Comparison of ENCODE assay signal across 21 cellular contexts in the genomic region with DNA sequence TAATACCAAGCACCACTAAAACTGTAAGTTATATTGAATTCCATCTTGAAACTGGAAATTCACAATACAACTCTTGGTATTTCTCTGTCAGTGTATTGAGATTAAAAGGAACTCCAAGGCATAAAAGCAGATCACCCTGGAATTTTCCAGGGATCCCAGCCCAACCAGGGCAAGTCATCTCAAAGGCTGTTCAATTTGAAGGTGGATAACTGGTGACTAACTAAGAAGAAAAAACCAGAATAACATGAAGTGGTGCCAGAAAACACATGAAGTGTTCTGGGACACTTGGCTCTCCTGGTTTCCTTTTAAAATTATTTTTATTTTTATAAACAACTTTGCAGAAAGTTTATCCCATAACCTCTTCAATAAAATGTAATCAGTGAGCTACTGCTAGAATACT. TPM values are rescaled to one million over a fixed set of nuclear protein-coding genes. Genes with fewer than 3 reads are reported as not detected.
DNase-seq lines count a peak whose midpoint lies in the region; FAIRE-seq and TF ChIP-seq lines count a peak whose summit lies in the region.
"Had no signal": no experiment of that assay in that cellular context is flagged by ENCODE, and none has a peak within 500 bp of the region (broad histone marks: within the 10 kb centered on the region; RNA-seq: fewer than 3 reads in every experiment).

No MANE protein-coding gene starts in this region.

- no peaks in the 10 kb centered on the region for H3K27me3 ChIP-seq in suprapubic skin
- H3K27me3 ChIP-seq: pancreas, sigmoid colon, upper lobe of left lung had no signal

- POLR2A ChIA-PET in HEK293T (lab: Yijun Ruan, JAX): no interaction called here

- DNase-seq in HT1080 (ENCODE audit: low read depth) (peak; percentile 37), astrocyte of the cerebellum (ENCODE audit: low read depth) (peak; percentile 48), fibroblast of mammary gland (ENCODE audit: low read depth) (peak; percentile 74), suprapubic skin (ENCODE audit: low spot score in 2 of 2) (no peak), HEK293T (ENCODE audit: extremely low spot score) (no peak), HPDE6-E6E7 (ENCODE audit: extremely low spot score) (no peak), HTR-8/SVneo (ENCODE audit: insufficient read length, low spot score) (no peak), NCI-H1105 treated with DMSO at 0.1 percent for 48 hours (lab: John Stamatoyannopoulos, UW) (no peak)
- DNase-seq: activated CD4-positive, alpha-beta T cell treated with anti-CD3 and anti-CD28 coated beads, Interleukin-2, amount 10 ng/mL, durations not matched to agents 24 days and 14 days; activated naive CD8-positive, alpha-beta T cell treated with anti-CD3 and anti-CD28 coated beads for 36 hours; COR-L47; EL; natural killer cell; NCI-H1694; NCI-H2171 treated with DMSO at 0.1 percent for 48 hours; pancreas; sigmoid colon; stimulated activated CD4-positive, alpha-beta T cell treated with anti-CD3 and anti-CD28 coated beads, Interleukin-2, amount 100 ng/mL, for 24 hours; stimulated activated naive CD4-positive, alpha-beta T cell; T-cell; upper lobe of left lung had no signal

- H3K4me3 ChIP-seq in astrocyte of the cerebellum (ENCODE audit: low read depth, low read length) (no peak overlapping the region), fibroblast of mammary gland (ENCODE audit: control insufficient read depth, low read depth, low read length) (no peak overlapping the region), suprapubic skin (no peak overlapping the region)
- H3K4me3 ChIP-seq: pancreas, sigmoid colon, upper lobe of left lung had no signal

- no peaks in the 10 kb centered on the region for H3K9me3 ChIP-seq in suprapubic skin
- H3K9me3 ChIP-seq: pancreas, sigmoid colon, upper lobe of left lung had no signal

- CTCF ChIA-PET in HEK293T (lab: Yijun Ruan, JAX): no interaction called here

- FAIRE-seq in HTR-8/SVneo (lab: Jason Lieb, UNC): no peak
- FAIRE-seq: pancreas had no signal

- H3K36me3 ChIP-seq in suprapubic skin: no peaks in the 10 kb centered on the region
- H3K36me3 ChIP-seq: pancreas, sigmoid colon, upper lobe of left lung had no signal

- H3K4me1 ChIP-seq in suprapubic skin: peaks cover 23% of the 10 kb centered on the region
- H3K4me1 ChIP-seq: pancreas, sigmoid colon had no signal

- peak overlapping the region; percentile 63 for H3K27ac ChIP-seq in suprapubic skin
- H3K27ac ChIP-seq: pancreas, sigmoid colon, upper lobe of left lung had no signal

- in situ Hi-C loops in astrocyte of the cerebellum (cut with HindIII; ENCODE audit: low sequenced_read_pairs): no loop called here

- no peak for TF ChIP-seq POLR2A in suprapubic skin (IDR thresholded peaks at IDR 0.05)

- TF ChIP-seq CTCF in astrocyte of the cerebellum (IDR thresholded peaks at IDR 0.05; ENCODE audit: low read depth, low read length, missing control alignments): no peak
- no peak for TF ChIP-seq CTCF in fibroblast of mammary gland (conservative IDR thresholded peaks at IDR 0.05; ENCODE audit: control insufficient read depth, insufficient read depth, low read depth, low read length)
- TF ChIP-seq CTCF in suprapubic skin (IDR thresholded peaks at IDR 0.05): no peak

- no peak for TF ChIP-seq EP300 in suprapubic skin (IDR thresholded peaks at IDR 0.05)

TF ChIP-seq in HEK293T, 16 proteins besides CTCF, POLR2A, EP300 and RAD21:
- no peak for TF ChIP-seq SUZ12 (IDR thresholded peaks at IDR 0.05)
- no peak for TF ChIP-seq SP1 (IDR thresholded peaks at IDR 0.05)
- no peak for TF ChIP-seq CTBP1 (IDR thresholded peaks at IDR 0.05; ENCODE audit: borderline replicate concordance)
- no peak for TF ChIP-seq L3MBTL2 (conservative IDR thresholded peaks at IDR 0.05)
- no peak for TF ChIP-seq ZNF384 (IDR thresholded peaks at IDR 0.05)
- TF ChIP-seq BHLHE40 (IDR thresholded peaks at IDR 0.05; ENCODE audit: borderline replicate concordance): no peak
- no peak for TF ChIP-seq FOXK2 (IDR thresholded peaks at IDR 0.05)
- TF ChIP-seq FOXM1 (IDR thresholded peaks at IDR 0.05; ENCODE audit: borderline replicate concordance): no peak
- TF ChIP-seq NFRKB (IDR thresholded peaks at IDR 0.05): no peak
- TF ChIP-seq TARDBP (IDR thresholded peaks at IDR 0.05): no peak
- TF ChIP-seq LEF1 (IDR thresholded peaks at IDR 0.05; ENCODE audit: borderline replicate concordance): no peak
- TF ChIP-seq, protein P1, sequence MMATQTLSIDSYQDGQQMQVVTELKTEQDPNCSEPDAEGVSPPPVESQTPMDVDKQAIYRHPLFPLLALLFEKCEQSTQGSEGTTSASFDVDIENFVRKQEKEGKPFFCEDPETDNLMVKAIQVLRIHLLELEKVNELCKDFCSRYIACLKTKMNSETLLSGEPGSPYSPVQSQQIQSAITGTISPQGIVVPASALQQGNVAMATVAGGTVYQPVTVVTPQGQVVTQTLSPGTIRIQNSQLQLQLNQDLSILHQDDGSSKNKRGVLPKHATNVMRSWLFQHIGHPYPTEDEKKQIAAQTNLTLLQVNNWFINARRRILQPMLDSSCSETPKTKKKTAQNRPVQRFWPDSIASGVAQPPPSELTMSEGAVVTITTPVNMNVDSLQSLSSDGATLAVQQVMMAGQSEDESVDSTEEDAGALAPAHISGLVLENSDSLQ (IDR thresholded peaks at IDR 0.05): no peak
- TF ChIP-seq ARNT (IDR thresholded peaks at IDR 0.05): no peak
- TF ChIP-seq HDGF (IDR thresholded peaks at IDR 0.05; ENCODE audit: borderline replicate concordance): no peak
- TF ChIP-seq FOXA1 (IDR thresholded peaks at IDR 0.05): no peak
- TF ChIP-seq ELF4 (IDR thresholded peaks at IDR 0.05): no peak

RNA-seq across cellular contexts. Expression of a gene that starts 7.8 kb away (rescaled TPM):
- 12.9 and 18.5 TPM in 2 replicates for total RNA-seq in HT1080 (2014; rRNA removed; shearing (Covaris generic))
- 7.5 and 9.3 TPM in 2 replicates for polyA plus RNA-seq in HT1080 (2015; cell fraction: cytosol; rRNA removed)
- 14.7 and 16.0 TPM in 2 replicates for polyA plus RNA-seq in HT1080 (2015; cell fraction: nucleus; rRNA removed)
- total RNA-seq in suprapubic skin: 100 to 1,000 TPM in 1 of 4 donors, 10 to 100 TPM in 3; 57.8 to 143 (median 80.8) TPM

Comparison
In these comparisons a context has a peak if more than half of its experiments do, and no peak if none do; other contexts are left out.
1. DNase-seq: peak in HT1080 (single experiment), astrocyte of the cerebellum (single experiment) and fibroblast of mammary gland (single experiment); none in suprapubic skin (0 of 2), HEK293T (single experiment), HPDE6-E6E7 (single experiment), HTR-8/SVneo (single experiment) and NCI-H1105 treated with DMSO at 0.1 percent for 48 hours (single experiment).